In genomic region chr11:73335204-73335923, GRCh38 we compare ENCODE assay signal across 8 cellular contexts. TPM values are rescaled to one million over a fixed set of nuclear protein-coding genes. Genes with fewer than 3 reads are reported as not detected.
DNase-seq lines count a peak whose midpoint lies in the region; ATAC-seq, FAIRE-seq and TF ChIP-seq lines count a peak whose summit lies in the region.

No MANE protein-coding gene starts in this region.

- FAIRE-seq in kidney (lab: Jason Lieb, UNC) = no peak

- peak; percentile 48 for DNase-seq in NK-92 treated with Interleukin-12 subunit alpha and Interleukin-12 subunit beta, amount 100 ng/mL, for 24 hours (lab: John Stamatoyannopoulos, UW)
- DNase-seq in NK-92 (lab: John Stamatoyannopoulos, UW; ENCODE audit: unreplicated experiment) = no peak
- DNase-seq in NCI-H2196 (lab: John Stamatoyannopoulos, UW; ENCODE audit: unreplicated experiment) = peak; percentile 81
- DNase-seq in T47D (ENCODE audit: low read depth in 1 of 2, low spot score in 1 of 2) = peak; percentile 83 to 96
- DNase-seq in kidney = peak; percentile 90
- peak; percentile 83 for DNase-seq in stimulated activated CD4-positive, alpha-beta T cell treated with anti-CD3 and anti-CD28 coated beads, Interleukin-15, amount 100 ng/mL, for 24 hours

- H3K36me3 ChIP-seq in kidney (ENCODE audit: control insufficient read depth in 1 of 2, insufficient read depth in 2 of 2, low read length in 2 of 2) = peaks cover 0 to 3% of the 10 kb centered on the region in 2 donors

- intact Hi-C loops in kidney (cut with DNase I) = no loop called here

- in situ Hi-C loops in T47D (cut with HindIII; ENCODE audit: low pct_unique_long_range_greater_than_20kb, low sequenced_read_pairs) = no loop called here

- TF ChIP-seq CTCF in VCaP (conservative IDR thresholded peaks at IDR 0.05) (peak; percentile 99), kidney (IDR thresholded peaks at IDR 0.05; ENCODE audit: borderline replicate concordance, extremely low read depth, insufficient read depth) (peak; percentile 98)

- peak overlapping the region in 1 of 2 donors; percentile 7 for H3K9ac ChIP-seq in kidney (ENCODE audit: low read length in 2 of 2)

- H3K4me3 ChIP-seq in kidney (ENCODE audit: low read length in 2 of 2) = no peak overlapping the region

- H3K4me1 ChIP-seq in kidney (ENCODE audit: control insufficient read depth in 1 of 2, insufficient read depth in 1 of 2, low read depth in 1 of 2, low read length in 2 of 2) = peaks cover 63 to 71% of the 10 kb centered on the region in 2 donors

- ATAC-seq in HG03565 (IDR thresholded peaks at IDR 0.05; ENCODE audit: unreplicated experiment) = no peak

- no peaks in the 10 kb centered on the region for H3K9me3 ChIP-seq in kidney (ENCODE audit: control insufficient read depth in 1 of 2, low read length in 2 of 2)

- H3K27ac ChIP-seq in VCaP = peak overlapping the region; percentile 4; the same call in 1 of the 2 replicates
- H3K27ac ChIP-seq in kidney (ENCODE audit: low read depth in 2 of 2, low read length in 2 of 2) = peak overlapping the region; percentile 59 to 71

RNA-seq across cellular contexts. Expression of gene ARHGEF17, which starts 27.3 kb away (rescaled TPM):
- 68.2 TPM for total RNA-seq in kidney
- 36.6 TPM for polyA plus RNA-seq in kidney (ENCODE audit: insufficient read depth, low read depth, low replicate concordance)

RNA-seq across cellular contexts. Expression of gene RELT, which starts 40.8 kb away (rescaled TPM):
- total RNA-seq in kidney = 8.7 TPM
- polyA plus RNA-seq in kidney (ENCODE audit: insufficient read depth, low read depth, low replicate concordance) = 1.0 TPM
